In genomic region chr17:80092959-80093358, GRCh38 we compare ENCODE assay signal across 18 cellular contexts. TPM values are rescaled to one million over a fixed set of nuclear protein-coding genes. Genes with fewer than 3 reads are reported as not detected.
DNase-seq lines count a peak whose midpoint lies in the region; ATAC-seq and TF ChIP-seq lines count a peak whose summit lies in the region.
"Had no signal": no experiment of that assay in that cellular context is flagged by ENCODE, and none has a peak within 500 bp of the region (broad histone marks: within the 10 kb centered on the region; RNA-seq: fewer than 3 reads in every experiment).

No MANE protein-coding gene starts in this region.

- H3K27me3 ChIP-seq in liver (ENCODE audit: control insufficient read depth in 4 of 4, insufficient read depth in 4 of 4, low read length in 3 of 4) (no peaks in the 10 kb centered on the region), upper lobe of right lung (no peaks in the 10 kb centered on the region)
- H3K27me3 ChIP-seq: BLaER1, MG63 had no signal

- H3K4me3 Mint-ChIP-seq in dendritic cell treated with granulocyte-macrophage colony-stimulating factor and Interleukin-4, amounts not matched to agents 40 ng/mL and 50 ng/mL, for 4 days, result peak overlapping the region; percentile 55
- no peak overlapping the region for H3K4me3 Mint-ChIP-seq in activated T-helper 17 cell treated with anti-CD3 and anti-CD28 coated beads, Interleukin-2, amount 50 U/mL, for 72 hours
- H3K4me3 Mint-ChIP-seq: H9, immature natural killer cell had no signal

- no peak for TF ChIP-seq RAD21 in liver (IDR thresholded peaks at IDR 0.05)

- no peaks in the 10 kb centered on the region for H3K4me1 ChIP-seq in liver (ENCODE audit: control insufficient read depth in 4 of 4, insufficient read depth in 4 of 4, low read length in 3 of 4)
- no peaks in the 10 kb centered on the region for H3K4me1 ChIP-seq in upper lobe of right lung
- H3K4me1 ChIP-seq: BLaER1 had no signal

- peaks cover 57% of the 10 kb centered on the region for H3K4me1 Mint-ChIP-seq in dendritic cell treated with granulocyte-macrophage colony-stimulating factor and Interleukin-4, amounts not matched to agents 40 ng/mL and 50 ng/mL, for 4 days (ENCODE audit: low read depth)
- H3K4me1 Mint-ChIP-seq in activated T-helper 17 cell treated with anti-CD3 and anti-CD28 coated beads, Interleukin-2, amount 50 U/mL, for 72 hours, result no peaks in the 10 kb centered on the region
- H3K4me1 Mint-ChIP-seq: immature natural killer cell had no signal

- DNase-seq in NOMO-1 treated with dmso at 0.1 percent for 144 hours (lab: John Stamatoyannopoulos, UW; ENCODE audit: unreplicated experiment) (peak; percentile 83), upper lobe of right lung (no peak), GM19240 (ENCODE audit: insufficient read length, low spot score) (no peak), HPDE6-E6E7 (ENCODE audit: extremely low spot score) (no peak)
- DNase-seq: activated CD4-positive, alpha-beta T cell treated with anti-CD3 and anti-CD28 coated beads for 1 hour; activated gamma-delta T cell treated with Interleukin-2 at 50 U/mL for 16 hours; DMS 273 treated with DMSO at 0.1 percent for 48 hours; H9; immature natural killer cell; MG63; NCI-H774; T-helper 2 cell had no signal

- H3K36me3 Mint-ChIP-seq in dendritic cell treated with granulocyte-macrophage colony-stimulating factor and Interleukin-4, amounts not matched to agents 40 ng/mL and 50 ng/mL, for 4 days (ENCODE audit: low read depth), result no peaks in the 10 kb centered on the region
- H3K36me3 Mint-ChIP-seq in activated T-helper 17 cell treated with anti-CD3 and anti-CD28 coated beads, Interleukin-2, amount 50 U/mL, for 72 hours (ENCODE audit: low read depth), result no peaks in the 10 kb centered on the region
- H3K36me3 Mint-ChIP-seq: immature natural killer cell had no signal

- TF ChIP-seq CTCF in liver (IDR thresholded peaks at IDR 0.05; ENCODE audit: low read depth, low read length, missing input control), result no peak
- no peak for TF ChIP-seq CTCF in upper lobe of right lung (IDR thresholded peaks at IDR 0.05)

- peak; percentile 86 for ATAC-seq in upper lobe of right lung
- ATAC-seq in activated T-helper 17 cell treated with anti-CD3 and anti-CD28 coated beads, Interleukin-2, amount 50 U/mL, for 72 hours (replicated peaks), result no peak

- H3K4me3 ChIP-seq in liver (ENCODE audit: low read depth in 1 of 3, low read length in 3 of 3), result no peak overlapping the region
- no peak overlapping the region for H3K4me3 ChIP-seq in upper lobe of right lung
- H3K4me3 ChIP-seq: BLaER1, MG63, skin epidermis had no signal

- no peaks in the 10 kb centered on the region for H3K9me3 ChIP-seq in liver (ENCODE audit: control insufficient read depth in 4 of 4, low read length in 3 of 4)
- no peaks in the 10 kb centered on the region for H3K9me3 ChIP-seq in upper lobe of right lung
- H3K9me3 ChIP-seq: BLaER1, MG63 had no signal

- no peak overlapping the region for H3K9ac ChIP-seq in liver (ENCODE audit: low read depth in 1 of 2, low read length in 2 of 2)
- H3K9ac ChIP-seq: BLaER1 had no signal

- no peaks in the 10 kb centered on the region for H3K9me3 Mint-ChIP-seq in dendritic cell treated with granulocyte-macrophage colony-stimulating factor and Interleukin-4, amounts not matched to agents 40 ng/mL and 50 ng/mL, for 4 days
- H3K9me3 Mint-ChIP-seq in activated T-helper 17 cell treated with anti-CD3 and anti-CD28 coated beads, Interleukin-2, amount 50 U/mL, for 72 hours, result no peaks in the 10 kb centered on the region
- H3K9me3 Mint-ChIP-seq: H9, immature natural killer cell had no signal

- H3K27ac ChIP-seq in liver (ENCODE audit: low read depth in 1 of 2, low read length in 2 of 2), result peak overlapping the region in 1 of 2 donors; percentile 9
- H3K27ac ChIP-seq in upper lobe of right lung, result peak overlapping the region; percentile 63
- H3K27ac ChIP-seq: BLaER1, RWPE1 had no signal

- intact Hi-C loops in dendritic cell treated with granulocyte-macrophage colony-stimulating factor and Interleukin-4, amounts not matched to agents 40 ng/mL and 50 ng/mL, for 4 days (cut with micrococcal nuclease), result no loop called here
- intact Hi-C loops in upper lobe of right lung (cut with DNase I), result no loop called here

- WGBS in liver, result 68% methylated on average over 8 of the region's 8 CpGs

- H3K27ac Mint-ChIP-seq in dendritic cell treated with granulocyte-macrophage colony-stimulating factor and Interleukin-4, amounts not matched to agents 40 ng/mL and 50 ng/mL, for 4 days, result peak overlapping the region; percentile 99
- no peak overlapping the region for H3K27ac Mint-ChIP-seq in activated T-helper 17 cell treated with anti-CD3 and anti-CD28 coated beads, Interleukin-2, amount 50 U/mL, for 72 hours
- H3K27ac Mint-ChIP-seq: H9, immature natural killer cell had no signal

- peaks cover 3% of the 10 kb centered on the region for H3K27me3 Mint-ChIP-seq in dendritic cell treated with granulocyte-macrophage colony-stimulating factor and Interleukin-4, amounts not matched to agents 40 ng/mL and 50 ng/mL, for 4 days
- peaks cover 4% of the 10 kb centered on the region for H3K27me3 Mint-ChIP-seq in activated T-helper 17 cell treated with anti-CD3 and anti-CD28 coated beads, Interleukin-2, amount 50 U/mL, for 72 hours

- H3K36me3 ChIP-seq in liver (ENCODE audit: control insufficient read depth in 4 of 4, insufficient read depth in 3 of 4, low read depth in 1 of 4, low read length in 3 of 4) (no peaks in the 10 kb centered on the region), upper lobe of right lung (no peaks in the 10 kb centered on the region)
- H3K36me3 ChIP-seq: BLaER1, MG63 had no signal

TF ChIP-seq in liver, 16 proteins besides CTCF, POLR2A, EP300 and RAD21:
- no peak for TF ChIP-seq ZBTB33 (IDR thresholded peaks at IDR 0.05)
- TF ChIP-seq SP1 (IDR thresholded peaks at IDR 0.05), result peak; percentile 7
TF ChIP-seq in liver: peak in this region for 1.

RNA-seq across cellular contexts. Expression of gene GAA, which starts 8.4 kb away (rescaled TPM):
- total RNA-seq in liver (10 to 100 TPM; 21.3 to 31.0 TPM), upper lobe of right lung (99.1 TPM)
- polyA plus RNA-seq in liver, result 10 to 100 TPM; 43.0 to 58.7 TPM
- 10 to 100 TPM; 15.0 to 33.0 TPM for total RNA-seq in activated T-helper 17 cell treated with anti-CD3 and anti-CD28 coated beads, Interleukin-2, amount 50 U/mL, for 72 hours

RNA-seq across cellular contexts. Expression of gene EIF4A3, which starts 54.0 kb away (rescaled TPM):
- total RNA-seq in liver, result 10 to 100 TPM; 33.8 to 35.1 TPM
- 10 to 100 TPM; 29.0 to 33.1 TPM for polyA plus RNA-seq in liver
- total RNA-seq in upper lobe of right lung, result 56.0 TPM
- total RNA-seq in activated T-helper 17 cell treated with anti-CD3 and anti-CD28 coated beads, Interleukin-2, amount 50 U/mL, for 72 hours, result 100 to 1,000 TPM; 141 to 182 TPM

RNA-seq across cellular contexts. Expression of gene CCDC40, which starts 56.5 kb away (rescaled TPM):
- 1 to 10 TPM in 1 of 2 donors, under 1 TPM in 1; 0.93 to 3.0 TPM for total RNA-seq in liver
- polyA plus RNA-seq in liver, result 1 to 10 TPM in 1 of 2 donors, under 1 TPM in 1; 0.60 to 1.9 TPM
- 3.5 TPM for total RNA-seq in upper lobe of right lung
- total RNA-seq in activated T-helper 17 cell treated with anti-CD3 and anti-CD28 coated beads, Interleukin-2, amount 50 U/mL, for 72 hours, result under 1 TPM in 1 of 2 donors, not detected in 1; 0.69 TPM
- polyA plus RNA-seq: immature natural killer cell had no signal

RNA-seq across cellular contexts. Expression of gene TBC1D16, which starts 57.3 kb away (rescaled TPM):
- total RNA-seq in liver (10 to 100 TPM in 1 of 2 donors, 1 to 10 TPM in 1; 4.7 to 29.5 TPM), upper lobe of right lung (21.7 TPM)
- polyA plus RNA-seq in liver, result 1 to 10 TPM; 3.4 to 4.7 TPM
- 1 to 10 TPM; 1.6 to 1.8 TPM for total RNA-seq in activated T-helper 17 cell treated with anti-CD3 and anti-CD28 coated beads, Interleukin-2, amount 50 U/mL, for 72 hours
